Comparison of ENCODE assay signal across 30 cellular contexts in the genomic region with DNA sequence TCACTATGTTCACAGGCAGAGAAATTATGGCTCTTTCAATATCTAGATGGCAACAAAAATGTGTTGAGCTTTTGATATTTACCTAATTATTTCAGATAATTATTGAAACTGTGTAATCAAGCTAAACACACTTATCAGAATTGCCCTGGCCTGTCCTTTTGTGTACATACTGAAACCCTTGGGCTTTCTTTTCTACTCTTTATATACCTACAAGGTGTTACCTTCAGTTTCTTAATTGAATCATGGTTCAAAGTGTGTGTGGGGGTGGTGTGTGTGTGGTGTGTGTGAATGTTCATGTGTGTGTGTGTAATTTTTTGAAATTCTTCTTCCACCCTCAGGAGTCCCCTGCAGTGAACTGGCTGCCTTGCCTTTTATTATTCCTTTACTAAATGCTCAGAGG.
"Had no signal": no experiment of that assay in that cellular context is flagged by ENCODE, and none has a peak within 500 bp of the region (broad histone marks: within the 10 kb centered on the region; RNA-seq: fewer than 3 reads in every experiment).

No MANE protein-coding gene starts in this region.

- H3K4me3 Mint-ChIP-seq: activated naive CD8-positive, alpha-beta T cell; activated T-cell treated with anti-CD3 and anti-CD28 coated beads, Interleukin-2, amount 50 U/mL, for 72 hours; central memory CD8-positive, alpha-beta T cell; dendritic cell treated with granulocyte-macrophage colony-stimulating factor and Interleukin-4, amounts not matched to agents 40 ng/mL and 50 ng/mL, for 4 days; endodermal cell; naive B cell; nephron progenitor cell had no signal

- H3K4me1 ChIP-seq: right lobe of liver, suprapubic skin, tibial artery, upper lobe of right lung had no signal

- ATAC-seq: activated T-cell treated with anti-CD3 and anti-CD28 coated beads, Interleukin-2, amount 50 U/mL, for 72 hours; esophagus mucosa; left cardiac atrium; left ventricle myocardium superior; right lobe of liver; upper lobe of right lung had no signal

- H3K27ac Mint-ChIP-seq: activated naive CD8-positive, alpha-beta T cell; activated T-cell treated with anti-CD3 and anti-CD28 coated beads, Interleukin-2, amount 50 U/mL, for 72 hours; dendritic cell treated with granulocyte-macrophage colony-stimulating factor and Interleukin-4, amounts not matched to agents 40 ng/mL and 50 ng/mL, for 4 days; endodermal cell; naive B cell; nephron progenitor cell; progenitor cell of endocrine pancreas had no signal

- H3K27me3 ChIP-seq: neutrophil, right lobe of liver, suprapubic skin, tibial artery, upper lobe of right lung had no signal

- DNase-seq: activated CD4-positive, alpha-beta T cell treated with anti-CD3 and anti-CD28 coated beads for 4 hours; activated CD4-positive, alpha-beta T cell treated with anti-CD3 and anti-CD28 coated beads, Interleukin-2, amount 50 U/mL, for 4 hours; activated CD4-positive, CD25-positive, alpha-beta regulatory T cell; activated effector memory CD4-positive, alpha-beta T cell treated with Interleukin-2 at 50 U/mL for 16 hours; activated naive CD4-positive, alpha-beta T cell treated with Interleukin-2 at 50 U/mL for 16 hours; activated T-cell treated with anti-CD3 and anti-CD28 coated beads for 4 hours; activated T-cell treated with anti-CD3 and anti-CD28 coated beads, Interleukin-2, amount 50 U/mL, for 72 hours; anterior cingulate cortex; endodermal cell; foreskin fibroblast; head of caudate nucleus; hippocampal formation; left cardiac atrium; left ventricle myocardium superior; naive B cell; nephron progenitor cell; right lobe of liver; stimulated activated CD4-positive, alpha-beta T cell treated with anti-CD3 and anti-CD28 coated beads, Interleukin-1b, Interleukin-23, amount 100 ng/mL, for 48 hours; stimulated activated naive CD4-positive, alpha-beta T cell; tibial artery; upper lobe of right lung had no signal

- H3K4me1 Mint-ChIP-seq: central memory CD8-positive, alpha-beta T cell; endodermal cell; naive B cell had no signal

- H3K27me3 Mint-ChIP-seq: activated naive CD8-positive, alpha-beta T cell; central memory CD8-positive, alpha-beta T cell; dendritic cell treated with granulocyte-macrophage colony-stimulating factor and Interleukin-4, amounts not matched to agents 40 ng/mL and 50 ng/mL, for 4 days; naive B cell had no signal

- FAIRE-seq: bronchial epithelial cell had no signal

- H3K27ac ChIP-seq: neutrophil, right lobe of liver, skin epidermis, suprapubic skin, tibial artery, upper lobe of right lung had no signal

- H3K9me3 ChIP-seq: neutrophil, right lobe of liver had no signal

- H3K36me3 Mint-ChIP-seq: activated naive CD8-positive, alpha-beta T cell; naive B cell had no signal

- H3K36me3 ChIP-seq: neutrophil, right lobe of liver, suprapubic skin, tibial artery, upper lobe of right lung had no signal

- H3K4me3 ChIP-seq: right lobe of liver, skin epidermis, suprapubic skin, tibial artery, upper lobe of right lung had no signal
